28 cellular contexts compared by ENCODE assay signal in genomic region chr4:94722270-94722669, GRCh38. TPM values are rescaled to one million over a fixed set of nuclear protein-coding genes. Genes with fewer than 3 reads are reported as not detected.
"Had no signal": no experiment of that assay in that cellular context is flagged by ENCODE, and none has a peak within 500 bp of the region (broad histone marks: within the 10 kb centered on the region; RNA-seq: fewer than 3 reads in every experiment).

No MANE protein-coding gene starts in this region.

- H3K27me3 ChIP-seq: pancreas, sigmoid colon, thyroid gland, upper lobe of right lung had no signal

- H3K9me3 Mint-ChIP-seq: activated CD4-positive, alpha-beta memory T cell treated with anti-CD3 and anti-CD28 coated beads for 36 hours; activated CD4-positive, alpha-beta T cell treated with anti-CD3 and anti-CD28 coated beads, Interleukin-2, amount 10 ng/mL, durations not matched to agents 24 days and 14 days; activated naive CD4-positive, alpha-beta T cell treated with anti-CD3 and anti-CD28 coated beads for 36 hours; activated naive CD8-positive, alpha-beta T cell treated with anti-CD3 and anti-CD28 coated beads for 36 hours; activated T-helper 1 cell treated with anti-CD3 and anti-CD28 coated beads, Interleukin-12 subunit alpha, Interleukin-12 subunit beta, Interleukin-2, Interleukin-4 antibody, amounts not matched to agents 30 ng/mL and 10 ng/mL and 1 ng/mL, durations not matched to agents 14 hours and 24 hours and 36 hours; effector memory CD8-positive, alpha-beta T cell; stimulated activated naive CD8-positive, alpha-beta T cell treated with anti-CD3 and anti-CD28 coated beads, Interleukin-15, Interleukin-2, amounts not matched to agents 100 ng/mL and 50 ng/mL, for 24 hours had no signal

- H3K4me3 Mint-ChIP-seq: activated CD4-positive, alpha-beta memory T cell treated with anti-CD3 and anti-CD28 coated beads for 36 hours; activated CD4-positive, alpha-beta T cell treated with anti-CD3 and anti-CD28 coated beads, Interleukin-2, amount 10 ng/mL, durations not matched to agents 24 days and 14 days; activated naive CD4-positive, alpha-beta T cell treated with anti-CD3 and anti-CD28 coated beads for 36 hours; activated naive CD8-positive, alpha-beta T cell treated with anti-CD3 and anti-CD28 coated beads for 36 hours; activated T-helper 1 cell treated with anti-CD3 and anti-CD28 coated beads, Interleukin-12 subunit alpha, Interleukin-12 subunit beta, Interleukin-2, Interleukin-4 antibody, amounts not matched to agents 30 ng/mL and 10 ng/mL and 1 ng/mL, durations not matched to agents 14 hours and 24 hours and 36 hours; effector memory CD8-positive, alpha-beta T cell; nephron; stimulated activated effector memory CD8-positive, alpha-beta T cell treated with anti-CD3 and anti-CD28 coated beads, Interleukin-12 subunit alpha, Interleukin-12 subunit beta, amount 100 ng/mL, for 72 hours; stimulated activated naive CD8-positive, alpha-beta T cell treated with anti-CD3 and anti-CD28 coated beads, Interleukin-15, Interleukin-2, amounts not matched to agents 100 ng/mL and 50 ng/mL, for 24 hours had no signal

- H3K36me3 Mint-ChIP-seq: activated CD4-positive, alpha-beta memory T cell treated with anti-CD3 and anti-CD28 coated beads for 36 hours; activated naive CD8-positive, alpha-beta T cell treated with anti-CD3 and anti-CD28 coated beads for 36 hours; stimulated activated effector memory CD8-positive, alpha-beta T cell treated with anti-CD3 and anti-CD28 coated beads, Interleukin-12 subunit alpha, Interleukin-12 subunit beta, amount 100 ng/mL, for 72 hours had no signal

- H3K27ac ChIP-seq: gastrocnemius medialis, left ventricle myocardium inferior, prostate gland, sigmoid colon, thyroid gland, upper lobe of right lung had no signal

- DNase-seq: activated CD4-positive, alpha-beta memory T cell treated with anti-CD3 and anti-CD28 coated beads for 36 hours; activated CD4-positive, alpha-beta T cell treated with anti-CD3 and anti-CD28 coated beads, Interleukin-2, amount 10 ng/mL, durations not matched to agents 24 days and 14 days; activated CD8-positive, alpha-beta memory T cell treated with anti-CD3 and anti-CD28 coated beads, Interleukin-2, amount 50 U/mL, for 4 hours; activated effector memory CD4-positive, alpha-beta T cell treated with anti-CD3 and anti-CD28 coated beads, Interleukin-2, amount 50 U/mL, for 16 hours; activated naive CD4-positive, alpha-beta T cell treated with anti-CD3 and anti-CD28 coated beads for 36 hours; activated naive CD8-positive, alpha-beta T cell treated with anti-CD3 and anti-CD28 coated beads for 36 hours; activated T-cell treated with anti-CD3 and anti-CD28 coated beads, Interleukin-2, amount 50 U/mL, for 1 hour; caudate nucleus; cortex of kidney; effector memory CD8-positive, alpha-beta T cell; erythroblast; gastrocnemius medialis; glutamatergic neuron; islet precursor cell; left ventricle myocardium inferior; pancreas; sigmoid colon; small intestine; stimulated activated CD4-positive, alpha-beta T cell treated with anti-CD3 and anti-CD28 coated beads, Interleukin-4, amount 100 ng/mL, for 24 hours; thyroid gland; upper lobe of right lung had no signal

- ATAC-seq: activated CD4-positive, CD25-positive, alpha-beta regulatory T cell treated with anti-CD3 and anti-CD28 coated beads, Interleukin-2, amount 50 U/mL, for 24 hours; effector memory CD8-positive, alpha-beta T cell; gastrocnemius medialis; stimulated activated effector memory CD8-positive, alpha-beta T cell treated with anti-CD3 and anti-CD28 coated beads, Interleukin-12 subunit alpha, Interleukin-12 subunit beta, amount 100 ng/mL, for 72 hours; upper lobe of right lung had no signal

- H3K4me1 Mint-ChIP-seq: activated CD4-positive, alpha-beta T cell treated with anti-CD3 and anti-CD28 coated beads, Interleukin-2, amount 10 ng/mL, durations not matched to agents 24 days and 14 days; activated naive CD8-positive, alpha-beta T cell treated with anti-CD3 and anti-CD28 coated beads for 36 hours; stimulated activated effector memory CD8-positive, alpha-beta T cell treated with anti-CD3 and anti-CD28 coated beads, Interleukin-12 subunit alpha, Interleukin-12 subunit beta, amount 100 ng/mL, for 72 hours had no signal

- H3K4me3 ChIP-seq: gastrocnemius medialis, left ventricle myocardium inferior, pancreas, prostate gland, sigmoid colon, thyroid gland, upper lobe of right lung had no signal

- H3K9me3 ChIP-seq: pancreas, prostate gland, sigmoid colon, thyroid gland, upper lobe of right lung had no signal

- H3K27ac Mint-ChIP-seq: activated CD4-positive, alpha-beta memory T cell treated with anti-CD3 and anti-CD28 coated beads for 36 hours; activated CD4-positive, alpha-beta T cell treated with anti-CD3 and anti-CD28 coated beads, Interleukin-2, amount 10 ng/mL, durations not matched to agents 24 days and 14 days; activated naive CD4-positive, alpha-beta T cell treated with anti-CD3 and anti-CD28 coated beads for 36 hours; activated naive CD8-positive, alpha-beta T cell treated with anti-CD3 and anti-CD28 coated beads for 36 hours; activated T-helper 1 cell treated with anti-CD3 and anti-CD28 coated beads, Interleukin-12 subunit alpha, Interleukin-12 subunit beta, Interleukin-2, Interleukin-4 antibody, amounts not matched to agents 30 ng/mL and 10 ng/mL and 1 ng/mL, durations not matched to agents 14 hours and 24 hours and 36 hours; effector memory CD8-positive, alpha-beta T cell; nephron; stimulated activated effector memory CD8-positive, alpha-beta T cell treated with anti-CD3 and anti-CD28 coated beads, Interleukin-12 subunit alpha, Interleukin-12 subunit beta, amount 100 ng/mL, for 72 hours; stimulated activated naive CD8-positive, alpha-beta T cell treated with anti-CD3 and anti-CD28 coated beads, Interleukin-15, Interleukin-2, amounts not matched to agents 100 ng/mL and 50 ng/mL, for 24 hours had no signal

- H3K4me1 ChIP-seq: gastrocnemius medialis, left ventricle myocardium inferior, prostate gland, sigmoid colon, thyroid gland, upper lobe of right lung had no signal

- FAIRE-seq: pancreas, small intestine had no signal

- H3K36me3 ChIP-seq: gastrocnemius medialis, left ventricle myocardium inferior, pancreas, prostate gland, sigmoid colon, thyroid gland, upper lobe of right lung had no signal

- H3K27me3 Mint-ChIP-seq: activated naive CD8-positive, alpha-beta T cell treated with anti-CD3 and anti-CD28 coated beads for 36 hours; effector memory CD8-positive, alpha-beta T cell had no signal

RNA-seq across cellular contexts. Expression of gene BMPR1B, which starts 35.5 kb away (rescaled TPM):
- total RNA-seq: activated CD4-positive, alpha-beta memory T cell treated with anti-CD3 and anti-CD28 coated beads for 36 hours; activated CD4-positive, alpha-beta T cell treated with anti-CD3 and anti-CD28 coated beads, Interleukin-2, amount 10 ng/mL, durations not matched to agents 24 days and 14 days; activated CD8-positive, alpha-beta memory T cell treated with anti-CD3 and anti-CD28 coated beads for 36 hours; activated naive CD8-positive, alpha-beta T cell treated with anti-CD3 and anti-CD28 coated beads for 36 hours; activated T-helper 1 cell treated with anti-CD3 and anti-CD28 coated beads, Interleukin-12 subunit alpha, Interleukin-12 subunit beta, Interleukin-2, Interleukin-4 antibody, amounts not matched to agents 30 ng/mL and 10 ng/mL and 1 ng/mL, durations not matched to agents 14 hours and 24 hours and 36 hours had no signal
